ENCODE assay signal across 17 cellular contexts in genomic region chr5:180045889-180046499, GRCh38. TPM values are rescaled to one million over a fixed set of nuclear protein-coding genes. Genes with fewer than 3 reads are reported as not detected.
DNase-seq lines count a peak whose midpoint lies in the region; ATAC-seq, FAIRE-seq and TF ChIP-seq lines count a peak whose summit lies in the region.
"Had no signal": no experiment of that assay in that cellular context is flagged by ENCODE, and none has a peak within 500 bp of the region (broad histone marks: within the 10 kb centered on the region; RNA-seq: fewer than 3 reads in every experiment).

No MANE protein-coding gene starts in this region.

- H3K9ac ChIP-seq in HepG2 (ENCODE audit: insufficient read depth, low read depth, low read length), result no peak overlapping the region
- H3K9ac ChIP-seq: GM23248 had no signal

- TF ChIP-seq RAD21 in HepG2 (CRISPR knock-in tag; IDR thresholded peaks at IDR 0.05), result no peak

- H3K36me3 ChIP-seq in HEK293 (ENCODE audit: control insufficient read depth in 2 of 2, insufficient read depth in 1 of 2, low read length in 2 of 2), result no peaks in the 10 kb centered on the region
- no peaks in the 10 kb centered on the region for H3K36me3 ChIP-seq in HepG2 (replicated peaks in 1 of 2; ENCODE audit: control insufficient read depth in 1 of 2, insufficient read depth in 2 of 2, low read length in 2 of 2)

- no peak for TF ChIP-seq POLR2A in HepG2 (IDR thresholded peaks at IDR 0.05; ENCODE audit: insufficient read depth in 1 of 2, low read depth in 2 of 2, low read length in 2 of 2)

- in situ Hi-C loops in HepG2 (cut with HindIII; ENCODE audit: extremely low pct_ligation_motif_present, low pct_unique_long_range_greater_than_20kb), result no loop called here

- CTCF ChIA-PET in HEK293 (lab: Yijun Ruan, JAX) (no interaction called here), HepG2 (lab: Yijun Ruan, JAX; ENCODE audit: low intra/inter-chr PET ratio, low total read pairs) (no interaction called here)

- TF ChIP-seq CTCF in HEK293 (tag by site-specific recombination; IDR thresholded peaks at IDR 0.05) (no peak), HepG2 (CRISPR knock-in tag; IDR thresholded peaks at IDR 0.05) (no peak)

- no peak overlapping the region for H3K4me2 ChIP-seq in HepG2 (ENCODE audit: low read depth, low read length)

- H3K27me3 ChIP-seq in HepG2 (ENCODE audit: control insufficient read depth in 1 of 2, insufficient read depth in 2 of 2, low read length in 2 of 2), result no peaks in the 10 kb centered on the region

- no peak for ATAC-seq in HepG2
- ATAC-seq in HG03469 (IDR thresholded peaks at IDR 0.05; ENCODE audit: unreplicated experiment), result no peak
- ATAC-seq: GM12878 had no signal

- no peak overlapping the region for H3K27ac ChIP-seq in HEK293 (ENCODE audit: extremely low read depth, low read depth, low read length)
- peak overlapping the region; percentile 39 for H3K27ac ChIP-seq in cingulate gyrus (ENCODE audit: low read depth, low read length)
- H3K27ac ChIP-seq in HepG2 (ENCODE audit: extremely low read length, insufficient read depth, low read length), result no peak overlapping the region
- H3K27ac ChIP-seq: GM23248 had no signal

- DNase-seq in HepG2 (ENCODE audit: low spot score) (no peak), hypothalamus (lab: John Stamatoyannopoulos, UW) (no peak), GM19239 (ENCODE audit: insufficient read length, low spot score) (no peak)
- DNase-seq: C1 segment of cervical spinal cord; CD4-positive, CD25-positive, alpha-beta regulatory T cell; CD8-positive, alpha-beta memory T cell; COR-L47; DMS 273 treated with DMSO at 0.1 percent for 48 hours; DMS53; DND-41; EL; GM23248 had no signal

- POLR2A ChIA-PET in HEK293 (lab: Yijun Ruan, JAX), result no interaction called here
- POLR2A ChIA-PET in HepG2 (lab: Yijun Ruan, JAX), result no interaction called here

- H3K4me1 ChIP-seq in HEK293 (ENCODE audit: control insufficient read depth, insufficient read depth, low read length), result peaks cover 9% of the 10 kb centered on the region
- peaks cover 12% of the 10 kb centered on the region for H3K4me1 ChIP-seq in HepG2 (ENCODE audit: insufficient read depth, low read length)

- intact Hi-C loops in HepG2 (cut with micrococcal nuclease; ENCODE audit: unreplicated experiment), result no loop called here

- TF ChIP-seq EP300 in HepG2 (IDR thresholded peaks at IDR 0.05; ENCODE audit: low read depth in 2 of 2, low read length in 2 of 2), result no peak
- no peak for TF ChIP-seq EP300 in HepG2 (CRISPR knock-in tag; IDR thresholded peaks at IDR 0.05; ENCODE audit: borderline replicate concordance)

- no peaks in the 10 kb centered on the region; the same call in 1 of the 2 replicates for H4K20me1 ChIP-seq in HepG2 (ENCODE audit: insufficient read depth, low read length)

- peaks cover 2% of the 10 kb centered on the region for H3K79me2 ChIP-seq in HepG2 (ENCODE audit: insufficient read depth, low read length)

- 98% methylated on average over 10 of the region's 30 CpGs for WGBS in HepG2 (ENCODE audit: low lambda C conversion rate)

- FAIRE-seq in HepG2 (lab: Jason Lieb, UNC) (no peak), GM19239 (lab: Jason Lieb, UNC) (no peak)
- FAIRE-seq: GM12878 had no signal

- no peak overlapping the region for H3K4me3 ChIP-seq in HEK293 (ENCODE audit: low read depth, low read length)
- H3K4me3 ChIP-seq in HepG2 (replicated peaks in 1 of 3; ENCODE audit: insufficient read depth in 1 of 3, low read depth in 2 of 3, low read length in 3 of 3), result no peak overlapping the region
- H3K4me3 ChIP-seq: GM12878, GM23248, HAP-1 had no signal

- no TSS peak for BruUV-seq in HepG2 (replicated peaks; lab: Mats Ljungman, UMichigan)

- no peak overlapping the region for H2AFZ ChIP-seq in HepG2 (ENCODE audit: low read length)
- H2AFZ ChIP-seq: GM23248 had no signal

- H3K9me3 ChIP-seq in HEK293 (ENCODE audit: control insufficient read depth, insufficient read depth, low read depth, low read length) (no peaks in the 10 kb centered on the region), HepG2 (ENCODE audit: low read length) (no peaks in the 10 kb centered on the region)

TF ChIP-seq in HEK293, 187 proteins besides CTCF, POLR2A, EP300 and RAD21 (continues in another document):
- TF ChIP-seq FEZF1 (tag by site-specific recombination; IDR thresholded peaks at IDR 0.05) (no peak), MYNN (tag by site-specific recombination; IDR thresholded peaks at IDR 0.05; ENCODE audit: borderline replicate concordance) (no peak), ZNF184 (tag by site-specific recombination; IDR thresholded peaks at IDR 0.05) (0 out of 2 replicates have a peak, but pooled peaks have one; percentile 18), ZIC2 (tag by site-specific recombination; IDR thresholded peaks at IDR 0.05) (no peak), ZNF26 (tag by site-specific recombination; IDR thresholded peaks at IDR 0.05) (0 out of 2 replicates have a peak, but pooled peaks have one; percentile 31), ZNF202 (tag by site-specific recombination; IDR thresholded peaks at IDR 0.05; ENCODE audit: borderline replicate concordance) (peak; percentile 83), ZNF610 (tag by site-specific recombination; IDR thresholded peaks at IDR 0.05; ENCODE audit: borderline replicate concordance) (peak; percentile 76; the same call in 1 of the 2 replicates), ZNF37A (tag by site-specific recombination; IDR thresholded peaks at IDR 0.05) (no peak), MEIS1 (CRISPR knock-in tag; IDR thresholded peaks at IDR 0.05; ENCODE audit: borderline replicate concordance) (no peak)

TF ChIP-seq in HepG2, 621 proteins besides CTCF, POLR2A, EP300 and RAD21:
- peak; percentile 97; the same call in 1 of the 2 replicates for TF ChIP-seq ZNF850 (CRISPR knock-in tag; conservative IDR thresholded peaks at IDR 0.05)
- no peak for TF ChIP-seq GTF2F1 (IDR thresholded peaks at IDR 0.05; ENCODE audit: low read length)

RNA-seq across cellular contexts. Expression of gene RNF130, which starts 25.6 kb away (rescaled TPM):
- total RNA-seq in HepG2 (2016; rRNA removed; fragmentation: Illumina TruSeq; extraction: Trizol), result 21.3 and 28.2 TPM in 2 replicates
- total RNA-seq in HepG2 (2016; cell fraction: cytosol; rRNA removed; fragmentation: Illumina TruSeq; extraction: Trizol; ENCODE audit: low read depth), result 51.1 and 56.5 TPM in 2 replicates
- total RNA-seq in HepG2 (2016; cell fraction: insoluble cytoplasmic fraction; rRNA removed; fragmentation: Illumina TruSeq; extraction: Trizol), result 20.7 and 27.0 TPM in 2 replicates
- total RNA-seq in HepG2 (2016; cell fraction: membrane; rRNA removed; fragmentation: Illumina TruSeq; extraction: Trizol), result 71.6 and 78.1 TPM in 2 replicates
- total RNA-seq in HepG2 (2016; cell fraction: nucleus; rRNA removed; fragmentation: Illumina TruSeq; extraction: Trizol), result 19.2 and 22.9 TPM in 2 replicates
- polyA plus RNA-seq in HepG2 (2011; rRNA removed), result 25.9 and 28.3 TPM in 2 replicates
- 21.0 and 26.9 TPM in 2 replicates for polyA plus RNA-seq in HepG2 (2011; cell fraction: cytosol; rRNA removed)
- 10.8 and 12.4 TPM in 2 replicates for polyA plus RNA-seq in HepG2 (2011; cell fraction: nucleus; rRNA removed)
- polyA plus RNA-seq in HepG2 (2012), result 21.3 and 23.0 TPM in 2 replicates
- polyA plus RNA-seq in HepG2 (2016; cell fraction: cytosol; fragmentation: Illumina TruSeq; extraction: Trizol; ENCODE audit: low read depth), result 78.2 and 88.6 TPM in 2 replicates
- 31.6 and 34.3 TPM in 2 replicates for polyA plus RNA-seq in HepG2 (2016; cell fraction: insoluble cytoplasmic fraction; fragmentation: Illumina TruSeq; extraction: Trizol; ENCODE audit: low read depth)
- 86.4 and 87.9 TPM in 2 replicates for polyA plus RNA-seq in HepG2 (2016; cell fraction: membrane; fragmentation: Illumina TruSeq; extraction: Trizol; ENCODE audit: low read depth)
- 38.8 and 41.1 TPM in 2 replicates for polyA plus RNA-seq in HepG2 (2016; cell fraction: nucleus; fragmentation: Illumina TruSeq; extraction: Trizol; ENCODE audit: insufficient read depth, low read depth)
- polyA minus RNA-seq in HepG2 (2011; rRNA and poly(A)+ RNA removed; ENCODE audit: low replicate concordance), result 12.5 and 16.7 TPM in 2 replicates
- 12.9 and 13.1 TPM in 2 replicates for polyA minus RNA-seq in HepG2 (2011; cell fraction: cytosol; rRNA and poly(A)+ RNA removed)
- 18.3 and 20.1 TPM in 2 replicates for polyA minus RNA-seq in HepG2 (2011; cell fraction: nucleus; rRNA and poly(A)+ RNA removed)

Comparison
In these comparisons a context has a peak if more than half of its experiments do, and no peak if none do; other contexts are left out.
1. Of the 63 proteins assayed by ChIP-seq in both HepG2 and HEK293: peak only in HepG2: none; only in HEK293: RBAK and ZBTB8A; in both: none; in neither: 61.